8 cellular contexts compared by ENCODE assay signal in the genomic region with DNA sequence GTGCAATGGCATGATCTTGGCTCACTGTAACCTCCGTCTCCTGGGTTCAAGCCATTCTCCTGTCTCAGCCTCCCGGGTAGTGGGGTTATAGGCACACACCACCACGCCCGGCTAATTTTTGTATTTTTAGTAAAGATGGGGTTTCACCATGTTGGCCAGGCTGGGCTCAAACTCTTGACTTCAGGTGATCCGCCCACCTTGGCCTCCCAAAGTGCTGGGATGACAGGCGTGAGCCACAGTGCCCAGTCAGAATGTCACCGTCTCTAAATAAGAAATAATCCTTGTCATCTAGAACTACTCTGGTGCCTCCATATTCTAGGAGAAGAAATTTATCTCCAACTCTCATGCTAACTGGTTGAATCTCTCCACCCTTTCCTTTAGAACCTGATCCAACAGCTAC. TPM values are rescaled to one million over a fixed set of nuclear protein-coding genes. Genes with fewer than 3 reads are reported as not detected.
DNase-seq lines count a peak whose midpoint lies in the region; ATAC-seq and TF ChIP-seq lines count a peak whose summit lies in the region.
"Not testable (repeated sequence)": the region's sequence is repeated elsewhere in the genome, so short reads cannot be mapped to it uniquely, and the experiment has no call there.

No MANE protein-coding gene starts in this region.

- not testable (repeated sequence) for H3K4me3 ChIP-seq in OCI-LY1 (ENCODE audit: low read depth, low read length, poor library complexity, severe bottlenecking)

- not testable (repeated sequence) for H3K9me3 Mint-ChIP-seq in CD4-positive, alpha-beta T cell; activated CD8-positive, alpha-beta memory T cell treated with anti-CD3 and anti-CD28 coated beads, Interleukin-2, amount 10 ng/mL, durations not matched to agents 7 days and 5 days (ENCODE audit: low read depth); activated naive CD8-positive, alpha-beta T cell treated with anti-CD3 and anti-CD28 coated beads, Interleukin-2, amount 10 ng/mL, durations not matched to agents 7 days and 5 days; naive B cell; stimulated activated memory B cell treated with anti-CD40 and anti-IgM and Interleukin-4, amounts not matched to agents 10 μg/mL and 1 μg/mL and 100 μg/mL, for 72 hours
- H3K9me3 Mint-ChIP-seq in activated T-helper 2 cell treated with anti-CD3 and anti-CD28 coated beads, Interferon-gamma antibody, Interleukin-2, Interleukin-4, amounts not matched to agents 10 μg/mL and 5 μg/mL and 100 μg/mL, durations not matched to agents 14 hours and 24 hours and 36 hours, result peaks cover 19% of the 10 kb centered on the region

- not testable (repeated sequence) for H4K20me1 ChIP-seq in OCI-LY1 (ENCODE audit: insufficient read depth, low read length)

- not testable (repeated sequence) for DNase-seq in CD4-positive, alpha-beta T cell; activated CD8-positive, alpha-beta memory T cell treated with anti-CD3 and anti-CD28 coated beads, Interleukin-2, amount 10 ng/mL, durations not matched to agents 7 days and 5 days; activated T-helper 2 cell treated with anti-CD3 and anti-CD28 coated beads, Interferon-gamma antibody, Interleukin-2, Interleukin-4, amounts not matched to agents 10 μg/mL and 5 μg/mL and 100 μg/mL, durations not matched to agents 14 hours and 24 hours and 36 hours (ENCODE audit: low spot score); activated naive CD8-positive, alpha-beta T cell treated with anti-CD3 and anti-CD28 coated beads, Interleukin-2, amount 10 ng/mL, durations not matched to agents 7 days and 5 days; naive B cell
- peak; percentile 50 for DNase-seq in activated CD4-positive, alpha-beta T cell treated with anti-CD3 and anti-CD28 coated beads for 48 hours

- peaks cover 90% of the 10 kb centered on the region for H3K4me1 Mint-ChIP-seq in CD4-positive, alpha-beta T cell (ENCODE audit: low read depth)
- H3K4me1 Mint-ChIP-seq in activated CD8-positive, alpha-beta memory T cell treated with anti-CD3 and anti-CD28 coated beads, Interleukin-2, amount 10 ng/mL, durations not matched to agents 7 days and 5 days, result peaks cover 80% of the 10 kb centered on the region
- H3K4me1 Mint-ChIP-seq in activated T-helper 2 cell treated with anti-CD3 and anti-CD28 coated beads, Interferon-gamma antibody, Interleukin-2, Interleukin-4, amounts not matched to agents 10 μg/mL and 5 μg/mL and 100 μg/mL, durations not matched to agents 14 hours and 24 hours and 36 hours (ENCODE audit: low read depth), result peaks cover 75% of the 10 kb centered on the region
- H3K4me1 Mint-ChIP-seq in activated naive CD8-positive, alpha-beta T cell treated with anti-CD3 and anti-CD28 coated beads, Interleukin-2, amount 10 ng/mL, durations not matched to agents 7 days and 5 days, result peaks cover 71% of the 10 kb centered on the region
- peaks cover 41 to 74% (median 68%) of the 10 kb centered on the region in 3 donors for H3K4me1 Mint-ChIP-seq in naive B cell
- peaks cover 50% of the 10 kb centered on the region for H3K4me1 Mint-ChIP-seq in stimulated activated memory B cell treated with anti-CD40 and anti-IgM and Interleukin-4, amounts not matched to agents 10 μg/mL and 1 μg/mL and 100 μg/mL, for 72 hours

- H3K27me3 Mint-ChIP-seq in CD4-positive, alpha-beta T cell; activated CD8-positive, alpha-beta memory T cell treated with anti-CD3 and anti-CD28 coated beads, Interleukin-2, amount 10 ng/mL, durations not matched to agents 7 days and 5 days; activated T-helper 2 cell treated with anti-CD3 and anti-CD28 coated beads, Interferon-gamma antibody, Interleukin-2, Interleukin-4, amounts not matched to agents 10 μg/mL and 5 μg/mL and 100 μg/mL, durations not matched to agents 14 hours and 24 hours and 36 hours (ENCODE audit: low read depth); activated naive CD8-positive, alpha-beta T cell treated with anti-CD3 and anti-CD28 coated beads, Interleukin-2, amount 10 ng/mL, durations not matched to agents 7 days and 5 days; naive B cell; stimulated activated memory B cell treated with anti-CD40 and anti-IgM and Interleukin-4, amounts not matched to agents 10 μg/mL and 1 μg/mL and 100 μg/mL, for 72 hours: not testable (repeated sequence)

- peaks cover 31% of the 10 kb centered on the region for H3K4me1 ChIP-seq in OCI-LY1 (ENCODE audit: insufficient read depth, low read length, severe bottlenecking)

- CTCF ChIA-PET in CD4-positive, alpha-beta T cell (lab: Charles Lee), result interaction anchor here (1.1 to 1.9 kb wide), 3 partner anchors 28 to 166 kb away, joined by 4 to 5 read pairs (median 5); no protein-coding TSS in a partner anchor
- CTCF ChIA-PET in activated CD8-positive, alpha-beta memory T cell treated with anti-CD3 and anti-CD28 coated beads, Interleukin-2, amount 10 ng/mL, durations not matched to agents 7 days and 5 days (lab: Charles Lee), result interaction anchor here (0.6 to 3.4 kb wide), 7 partner anchors 11 to 152 kb away, joined by 3 to 12 read pairs (median 3); no protein-coding TSS in a partner anchor

- H3K79me2 ChIP-seq in OCI-LY1 (ENCODE audit: insufficient read depth, low read length), result not testable (repeated sequence)

- not testable (repeated sequence) for H3K9me2 ChIP-seq in OCI-LY1 (ENCODE audit: low read depth, low read length)

- ATAC-seq in CD4-positive, alpha-beta T cell (ENCODE audit: poor library complexity); activated CD8-positive, alpha-beta memory T cell treated with anti-CD3 and anti-CD28 coated beads, Interleukin-2, amount 10 ng/mL, durations not matched to agents 7 days and 5 days; activated naive CD8-positive, alpha-beta T cell treated with anti-CD3 and anti-CD28 coated beads, Interleukin-2, amount 10 ng/mL, durations not matched to agents 7 days and 5 days (ENCODE audit: low read depth); naive B cell (ENCODE audit: low read depth in 2 of 2); stimulated activated memory B cell treated with anti-CD40 and anti-IgM and Interleukin-4, amounts not matched to agents 10 μg/mL and 1 μg/mL and 100 μg/mL, for 72 hours: not testable (repeated sequence)

- intact Hi-C loops in CD4-positive, alpha-beta T cell (cut with DNase I, micrococcal nuclease), result loop anchor here in 1 of 2 experiments (2.0 kb wide), 1 partner anchor 164 kb away; no protein-coding TSS in a partner anchor
- intact Hi-C loops in activated T-helper 2 cell treated with anti-CD3 and anti-CD28 coated beads, Interferon-gamma antibody, Interleukin-2, Interleukin-4, amounts not matched to agents 10 μg/mL and 5 μg/mL and 100 μg/mL, durations not matched to agents 14 hours and 24 hours and 36 hours (cut with micrococcal nuclease), result loop anchor here (2.0 kb wide), 1 partner anchor 162 kb away; no protein-coding TSS in a partner anchor

- not testable (repeated sequence) for H3F3A ChIP-seq in OCI-LY1 (ENCODE audit: insufficient read depth, low read length)

- H3K9me3 ChIP-seq in CD4-positive, alpha-beta T cell (ENCODE audit: control insufficient read depth, low read length); OCI-LY1 (ENCODE audit: low read length): not testable (repeated sequence)

- H3K27ac ChIP-seq in CD4-positive, alpha-beta T cell (ENCODE audit: low read depth, low read length), result peak overlapping the region; percentile 93
- H3K27ac ChIP-seq in OCI-LY1 (ENCODE audit: low read depth, low read length, poor library complexity, severe bottlenecking), result peak overlapping the region; percentile 73

- not testable (repeated sequence) for H3K4me2 ChIP-seq in OCI-LY1 (ENCODE audit: low read length)

- not testable (repeated sequence) for H2AFZ ChIP-seq in OCI-LY1 (ENCODE audit: low read length)

- H3K9ac ChIP-seq in OCI-LY1 (ENCODE audit: low read length), result not testable (repeated sequence)

- not testable (repeated sequence) for TF ChIP-seq CTCF in CD4-positive, alpha-beta T cell (IDR thresholded peaks at IDR 0.05); OCI-LY1 (IDR thresholded peaks at IDR 0.05; ENCODE audit: low read length)

- peak overlapping the region; percentile 84 for H3K4me3 Mint-ChIP-seq in CD4-positive, alpha-beta T cell
- peak overlapping the region; percentile 10 for H3K4me3 Mint-ChIP-seq in activated CD8-positive, alpha-beta memory T cell treated with anti-CD3 and anti-CD28 coated beads, Interleukin-2, amount 10 ng/mL, durations not matched to agents 7 days and 5 days
- H3K4me3 Mint-ChIP-seq in activated T-helper 2 cell treated with anti-CD3 and anti-CD28 coated beads, Interferon-gamma antibody, Interleukin-2, Interleukin-4, amounts not matched to agents 10 μg/mL and 5 μg/mL and 100 μg/mL, durations not matched to agents 14 hours and 24 hours and 36 hours (ENCODE audit: low read depth), result peak overlapping the region; percentile 65
- H3K4me3 Mint-ChIP-seq in activated naive CD8-positive, alpha-beta T cell treated with anti-CD3 and anti-CD28 coated beads, Interleukin-2, amount 10 ng/mL, durations not matched to agents 7 days and 5 days, result peak overlapping the region; percentile 91
- H3K4me3 Mint-ChIP-seq in naive B cell, result peak overlapping the region in 6 of 8 donors; percentile 6 to 88 (median 66)
- not testable (repeated sequence) for H3K4me3 Mint-ChIP-seq in stimulated activated memory B cell treated with anti-CD40 and anti-IgM and Interleukin-4, amounts not matched to agents 10 μg/mL and 1 μg/mL and 100 μg/mL, for 72 hours

- not testable (repeated sequence) for H3K27me3 ChIP-seq in CD4-positive, alpha-beta T cell (ENCODE audit: control insufficient read depth, insufficient read depth, low read length); OCI-LY1 (ENCODE audit: insufficient read depth, low read length)

- H3K36me3 Mint-ChIP-seq in CD4-positive, alpha-beta T cell (ENCODE audit: low read depth), result peaks cover 43% of the 10 kb centered on the region
- peaks cover 55% of the 10 kb centered on the region for H3K36me3 Mint-ChIP-seq in activated CD8-positive, alpha-beta memory T cell treated with anti-CD3 and anti-CD28 coated beads, Interleukin-2, amount 10 ng/mL, durations not matched to agents 7 days and 5 days
- peaks cover 50% of the 10 kb centered on the region for H3K36me3 Mint-ChIP-seq in activated T-helper 2 cell treated with anti-CD3 and anti-CD28 coated beads, Interferon-gamma antibody, Interleukin-2, Interleukin-4, amounts not matched to agents 10 μg/mL and 5 μg/mL and 100 μg/mL, durations not matched to agents 14 hours and 24 hours and 36 hours (ENCODE audit: low read depth)
- peaks cover 63% of the 10 kb centered on the region for H3K36me3 Mint-ChIP-seq in activated naive CD8-positive, alpha-beta T cell treated with anti-CD3 and anti-CD28 coated beads, Interleukin-2, amount 10 ng/mL, durations not matched to agents 7 days and 5 days
- not testable (repeated sequence) for H3K36me3 Mint-ChIP-seq in naive B cell; stimulated activated memory B cell treated with anti-CD40 and anti-IgM and Interleukin-4, amounts not matched to agents 10 μg/mL and 1 μg/mL and 100 μg/mL, for 72 hours

- H3K27ac Mint-ChIP-seq in CD4-positive, alpha-beta T cell, result peak overlapping the region; percentile 92
- peak overlapping the region; percentile 86 for H3K27ac Mint-ChIP-seq in activated CD8-positive, alpha-beta memory T cell treated with anti-CD3 and anti-CD28 coated beads, Interleukin-2, amount 10 ng/mL, durations not matched to agents 7 days and 5 days
- peak overlapping the region; percentile 92 for H3K27ac Mint-ChIP-seq in activated T-helper 2 cell treated with anti-CD3 and anti-CD28 coated beads, Interferon-gamma antibody, Interleukin-2, Interleukin-4, amounts not matched to agents 10 μg/mL and 5 μg/mL and 100 μg/mL, durations not matched to agents 14 hours and 24 hours and 36 hours
- H3K27ac Mint-ChIP-seq in activated naive CD8-positive, alpha-beta T cell treated with anti-CD3 and anti-CD28 coated beads, Interleukin-2, amount 10 ng/mL, durations not matched to agents 7 days and 5 days, result peak overlapping the region; percentile 90
- H3K27ac Mint-ChIP-seq in naive B cell, result peak overlapping the region; percentile 60 to 97 (median 87)
- H3K27ac Mint-ChIP-seq in stimulated activated memory B cell treated with anti-CD40 and anti-IgM and Interleukin-4, amounts not matched to agents 10 μg/mL and 1 μg/mL and 100 μg/mL, for 72 hours, result peak overlapping the region; percentile 28

- H3K36me3 ChIP-seq in OCI-LY1 (ENCODE audit: insufficient read depth, low read length), result not testable (repeated sequence)

- POLR2A ChIA-PET in CD4-positive, alpha-beta T cell (lab: Charles Lee), result interaction anchor here (0.9 to 12.5 kb wide), 18 partner anchors 9 to 465 kb away, joined by 3 to 376 read pairs (median 20); a partner anchor contains a TSS
- POLR2A ChIA-PET in activated naive CD8-positive, alpha-beta T cell treated with anti-CD3 and anti-CD28 coated beads, Interleukin-2, amount 10 ng/mL, durations not matched to agents 7 days and 5 days (lab: Charles Lee), result interaction anchor here (0.7 to 12.8 kb wide), 18 partner anchors 9 to 164 kb away, joined by 3 to 466 read pairs (median 8); a partner anchor contains a TSS

RNA-seq across cellular contexts. Expression of a gene that starts 41.6 kb away (rescaled TPM):
- 100 to 1,000 TPM; 469 to 471 TPM for total RNA-seq in CD4-positive, alpha-beta T cell
- total RNA-seq in activated CD8-positive, alpha-beta memory T cell treated with anti-CD3 and anti-CD28 coated beads, Interleukin-2, amount 10 ng/mL, durations not matched to agents 7 days and 5 days, result 100 to 1,000 TPM; 252 to 306 TPM
- total RNA-seq in activated T-helper 2 cell treated with anti-CD3 and anti-CD28 coated beads, Interferon-gamma antibody, Interleukin-2, Interleukin-4, amounts not matched to agents 10 μg/mL and 5 μg/mL and 100 μg/mL, durations not matched to agents 14 hours and 24 hours and 36 hours, result 44.6 and 45.7 TPM in 2 replicates
- total RNA-seq in activated naive CD8-positive, alpha-beta T cell treated with anti-CD3 and anti-CD28 coated beads, Interleukin-2, amount 10 ng/mL, durations not matched to agents 7 days and 5 days, result 100 to 1,000 TPM; 210 to 214 TPM
- 10 to 100 TPM; 18.2 to 37.1 (median 28.5) TPM for polyA plus RNA-seq in naive B cell (ENCODE audit: low read depth in 6 of 6)

Comparison
In these comparisons a context has a peak if more than half of its experiments do, and no peak if none do; other contexts are left out.
1. H3K27ac Mint-ChIP-seq: peak in every context shown above with its lines; median percentile 92 in CD4-positive, alpha-beta T cell; 92 in activated T-helper 2 cell treated with anti-CD3 and anti-CD28 coated beads, Interferon-gamma antibody, Interleukin-2, Interleukin-4, amounts not matched to agents 10 μg/mL and 5 μg/mL and 100 μg/mL, durations not matched to agents 14 hours and 24 hours and 36 hours; 90 in activated naive CD8-positive, alpha-beta T cell treated with anti-CD3 and anti-CD28 coated beads, Interleukin-2, amount 10 ng/mL, durations not matched to agents 7 days and 5 days; 87 in naive B cell; 86 in activated CD8-positive, alpha-beta memory T cell treated with anti-CD3 and anti-CD28 coated beads, Interleukin-2, amount 10 ng/mL, durations not matched to agents 7 days and 5 days; 28 in stimulated activated memory B cell treated with anti-CD40 and anti-IgM and Interleukin-4, amounts not matched to agents 10 μg/mL and 1 μg/mL and 100 μg/mL, for 72 hours.